17 cellular contexts compared by ENCODE assay signal in the genomic region with DNA sequence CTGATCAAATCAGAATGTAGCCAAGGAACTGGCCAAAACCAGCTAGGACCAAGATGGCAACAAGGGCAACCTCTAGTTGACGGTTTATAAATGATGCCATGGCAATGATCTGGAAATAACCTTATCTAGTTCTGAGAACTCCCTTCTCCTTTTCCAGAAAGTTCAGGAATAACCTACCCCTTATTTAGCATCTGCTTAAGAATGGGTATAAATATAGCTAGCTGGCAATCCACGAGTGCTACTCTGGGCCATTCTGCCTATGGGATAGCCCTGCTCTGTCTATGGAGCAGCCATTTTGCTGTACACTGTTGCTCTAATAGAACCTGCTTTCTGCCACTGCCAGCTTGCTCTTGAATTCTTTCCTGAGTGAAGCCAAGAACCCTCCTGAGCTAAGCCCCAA.
A peak's percentile ranks its signal among the peaks of the same experiment; 100 is the strongest.
DNase-seq lines count a peak whose midpoint lies in the region; ATAC-seq and TF ChIP-seq lines count a peak whose summit lies in the region.
"Had no signal": no experiment of that assay in that cellular context is flagged by ENCODE, and none has a peak within 500 bp of the region (broad histone marks: within the 10 kb centered on the region; RNA-seq: fewer than 3 reads in every experiment).

No MANE protein-coding gene starts in this region.

- H3K27ac ChIP-seq in left ventricle myocardium inferior (replicated peaks) (peak overlapping the region; percentile 71), right atrium auricular region (peak overlapping the region; percentile 17 to 41)
- H3K27ac ChIP-seq: C4-2B, GM23248, HL-60 had no signal

- ATAC-seq in Right ventricle myocardium inferior (no peak), HG02623 (IDR thresholded peaks at IDR 0.05; ENCODE audit: unreplicated experiment) (no peak), HG03354 (IDR thresholded peaks at IDR 0.05; ENCODE audit: poor library complexity, severe bottlenecking, unreplicated experiment) (no peak)
- ATAC-seq: CD8-positive, alpha-beta T cell had no signal

- no peaks in the 10 kb centered on the region for H3K36me3 Mint-ChIP-seq in osteocyte (ENCODE audit: unreplicated experiment)
- H3K36me3 Mint-ChIP-seq: CD8-positive, alpha-beta T cell had no signal

- H3K4me1 ChIP-seq in left ventricle myocardium inferior (peaks cover 70% of the 10 kb centered on the region), right atrium auricular region (peaks cover 0 to 48% of the 10 kb centered on the region in 2 donors)

- peak overlapping the region; percentile 96 for H3K27ac Mint-ChIP-seq in osteocyte (ENCODE audit: unreplicated experiment)
- H3K27ac Mint-ChIP-seq: CD8-positive, alpha-beta T cell; H9 had no signal

- H3K27me3 ChIP-seq in left ventricle myocardium inferior (ENCODE audit: low read depth) (no peaks in the 10 kb centered on the region), right atrium auricular region (no peaks in the 10 kb centered on the region)
- H3K27me3 ChIP-seq: BE2C had no signal

- DNase-seq in left ventricle myocardium inferior = no peak
- no peak for DNase-seq in Right ventricle myocardium inferior (ENCODE audit: missing footprints)
- DNase-seq in right atrium auricular region (ENCODE audit: low spot score) = no peak
- DNase-seq in osteocyte (ENCODE audit: extremely low spot score, unreplicated experiment) = no peak
- no peak for DNase-seq in SK-N-DZ (ENCODE audit: low spot score)
- DNase-seq: BE2C; CD8-positive, alpha-beta T cell; COR-L47; DMS153; DMS79 treated with DMSO at 0.1 percent for 48 hours; EL; GM23248; H9 had no signal

- H3K36me3 ChIP-seq in left ventricle myocardium inferior (no peaks in the 10 kb centered on the region), right atrium auricular region (no peaks in the 10 kb centered on the region)
- H3K36me3 ChIP-seq: BE2C had no signal

- H3K9me3 Mint-ChIP-seq in osteocyte (ENCODE audit: unreplicated experiment) = no peaks in the 10 kb centered on the region
- H3K9me3 Mint-ChIP-seq: CD8-positive, alpha-beta T cell; H9 had no signal

- H3K27me3 Mint-ChIP-seq in osteocyte (ENCODE audit: unreplicated experiment) = no peaks in the 10 kb centered on the region

- intact Hi-C loops in left ventricle myocardium inferior (cut with micrococcal nuclease) = no loop called here
- intact Hi-C loops in Right ventricle myocardium inferior (cut with DNase I) = no loop called here

- no peak overlapping the region for H3K4me3 Mint-ChIP-seq in osteocyte (ENCODE audit: unreplicated experiment)
- H3K4me3 Mint-ChIP-seq: CD8-positive, alpha-beta T cell; H9 had no signal

- no peak for TF ChIP-seq CTCF in left ventricle myocardium inferior (IDR thresholded peaks at IDR 0.05; ENCODE audit: borderline replicate concordance)
- no peak for TF ChIP-seq CTCF in right atrium auricular region (IDR thresholded peaks at IDR 0.05)
- TF ChIP-seq CTCF in osteocyte (IDR thresholded peaks at IDR 0.05) = no peak

- H3K9me3 ChIP-seq in left ventricle myocardium inferior (replicated peaks) = no peaks in the 10 kb centered on the region
- H3K9me3 ChIP-seq in right atrium auricular region = no peaks in the 10 kb centered on the region
- H3K9me3 ChIP-seq: BE2C had no signal

- H3K4me3 ChIP-seq in left ventricle myocardium inferior = no peak overlapping the region
- H3K4me3 ChIP-seq in right atrium auricular region = no peak overlapping the region
- H3K4me3 ChIP-seq: GM23248 had no signal

- peaks cover 89% of the 10 kb centered on the region for H3K4me1 Mint-ChIP-seq in osteocyte (ENCODE audit: unreplicated experiment)
- H3K4me1 Mint-ChIP-seq: H9 had no signal
